11 cellular contexts compared by ENCODE assay signal in the genomic region with DNA sequence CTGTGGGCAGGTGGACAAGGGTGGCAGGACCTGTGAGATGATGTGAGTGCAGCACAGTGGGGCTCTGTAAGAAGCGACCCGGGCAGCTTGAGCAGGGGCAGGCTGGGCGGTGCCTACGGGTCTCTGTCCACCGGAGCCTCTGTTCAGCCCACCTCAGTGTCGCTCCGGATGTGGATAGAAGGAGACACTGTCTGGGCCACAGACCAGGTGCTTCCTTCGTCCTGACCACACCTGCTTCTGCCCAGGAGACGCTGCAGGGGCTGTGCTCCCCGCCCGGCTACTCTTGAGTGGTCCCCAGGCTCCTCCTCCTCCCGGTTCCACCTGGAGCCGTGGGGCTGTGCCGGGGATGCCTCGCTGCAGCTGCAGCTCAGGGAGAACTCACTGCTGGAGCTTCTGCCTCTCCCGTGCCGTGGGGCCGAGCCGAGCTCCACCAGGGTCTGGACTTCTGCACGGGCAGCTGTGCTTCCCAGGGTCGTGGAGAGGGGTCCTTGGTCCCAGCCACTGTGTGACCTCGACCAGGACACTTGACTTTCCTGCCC. TPM values are rescaled to one million over a fixed set of nuclear protein-coding genes. Genes with fewer than 3 reads are reported as not detected.
DNase-seq lines count a peak whose midpoint lies in the region; ATAC-seq lines count a peak whose summit lies in the region.
"Had no signal": no experiment of that assay in that cellular context is flagged by ENCODE, and none has a peak within 500 bp of the region (broad histone marks: within the 10 kb centered on the region; RNA-seq: fewer than 3 reads in every experiment).

No MANE protein-coding gene starts in this region.

- intact Hi-C loops in left cardiac atrium (cut with DNase I) = no loop called here

- H3K27ac Mint-ChIP-seq in stimulated activated naive CD8-positive, alpha-beta T cell treated with anti-CD3 and anti-CD28 coated beads, Interleukin-15, amount 100 ng/mL, for 72 hours = no peak overlapping the region
- H3K27ac Mint-ChIP-seq: activated T-helper 2 cell treated with anti-CD3 and anti-CD28 coated beads, Interferon-gamma antibody, Interleukin-2, Interleukin-4, amounts not matched to agents 10 μg/mL and 5 μg/mL and 100 μg/mL, durations not matched to agents 14 hours and 24 hours and 36 hours; stimulated activated naive CD8-positive, alpha-beta T cell treated with anti-CD3 and anti-CD28 coated beads, Interleukin-15, Interleukin-2, amounts not matched to agents 100 ng/mL and 50 ng/mL, for 24 hours; T-helper 1 cell treated with Interleukin-12 subunit alpha and Interleukin-12 subunit beta and Interleukin-4 antibody, amounts not matched to agents 30 μg/mL and 1 μg/mL, for 36 hours had no signal

- H3K4me3 Mint-ChIP-seq in stimulated activated naive CD8-positive, alpha-beta T cell treated with anti-CD3 and anti-CD28 coated beads, Interleukin-15, amount 100 ng/mL, for 72 hours = no peak overlapping the region
- H3K4me3 Mint-ChIP-seq: stimulated activated naive CD8-positive, alpha-beta T cell treated with anti-CD3 and anti-CD28 coated beads, Interleukin-15, Interleukin-2, amounts not matched to agents 100 ng/mL and 50 ng/mL, for 24 hours; T-helper 1 cell treated with Interleukin-12 subunit alpha and Interleukin-12 subunit beta and Interleukin-4 antibody, amounts not matched to agents 30 μg/mL and 1 μg/mL, for 36 hours had no signal

- H3K9me3 Mint-ChIP-seq in stimulated activated naive CD8-positive, alpha-beta T cell treated with anti-CD3 and anti-CD28 coated beads, Interleukin-15, amount 100 ng/mL, for 72 hours = no peaks in the 10 kb centered on the region
- H3K9me3 Mint-ChIP-seq: activated T-helper 2 cell treated with anti-CD3 and anti-CD28 coated beads, Interferon-gamma antibody, Interleukin-2, Interleukin-4, amounts not matched to agents 10 μg/mL and 5 μg/mL and 100 μg/mL, durations not matched to agents 14 hours and 24 hours and 36 hours; stimulated activated naive CD8-positive, alpha-beta T cell treated with anti-CD3 and anti-CD28 coated beads, Interleukin-15, Interleukin-2, amounts not matched to agents 100 ng/mL and 50 ng/mL, for 24 hours; T-helper 1 cell treated with Interleukin-12 subunit alpha and Interleukin-12 subunit beta and Interleukin-4 antibody, amounts not matched to agents 30 μg/mL and 1 μg/mL, for 36 hours had no signal

- H3K4me1 Mint-ChIP-seq in stimulated activated naive CD8-positive, alpha-beta T cell treated with anti-CD3 and anti-CD28 coated beads, Interleukin-15, amount 100 ng/mL, for 72 hours = peaks cover 27% of the 10 kb centered on the region

- H3K27me3 Mint-ChIP-seq in stimulated activated naive CD8-positive, alpha-beta T cell treated with anti-CD3 and anti-CD28 coated beads, Interleukin-15, amount 100 ng/mL, for 72 hours = peaks cover 58% of the 10 kb centered on the region

- DNase-seq in NCI-H1417 (lab: John Stamatoyannopoulos, UW) (peak; percentile 59 to 82 (median 82)), NCI-H1417 treated with DMSO at 0.1 percent for 48 hours (lab: John Stamatoyannopoulos, UW) (no peak), NCI-H510A treated with DMSO at 0.1 percent for 48 hours (lab: John Stamatoyannopoulos, UW) (peak; percentile 62), left cardiac atrium (no peak), glomerular visceral epithelial cell (ENCODE audit: extremely low spot score) (no peak), UCSD-AML1 (lab: John Stamatoyannopoulos, UW; ENCODE audit: unreplicated experiment) (no peak)
- no peak for DNase-seq in stimulated activated naive CD8-positive, alpha-beta T cell treated with anti-CD3 and anti-CD28 coated beads, Interleukin-15, amount 100 ng/mL, for 72 hours

- ATAC-seq in left cardiac atrium (peak; percentile 3 to 16), HG03457 (IDR thresholded peaks at IDR 0.05; ENCODE audit: unreplicated experiment) (no peak)
- ATAC-seq in stimulated activated naive CD8-positive, alpha-beta T cell treated with anti-CD3 and anti-CD28 coated beads, Interleukin-15, amount 100 ng/mL, for 72 hours = peak; percentile 16

RNA-seq across cellular contexts. Expression of a gene that starts 21.5 kb away (rescaled TPM):
- 10 to 100 TPM; 50.4 to 84.4 TPM for total RNA-seq in left cardiac atrium

Comparison
In these comparisons a context has a peak if more than half of its experiments do, and no peak if none do; other contexts are left out.
1. DNase-seq: peak in NCI-H1417 (3 of 3) and NCI-H510A treated with DMSO at 0.1 percent for 48 hours (single experiment); none in NCI-H1417 treated with DMSO at 0.1 percent for 48 hours (single experiment), left cardiac atrium (single experiment), stimulated activated naive CD8-positive, alpha-beta T cell treated with anti-CD3 and anti-CD28 coated beads, Interleukin-15, amount 100 ng/mL, for 72 hours (0 of 2), glomerular visceral epithelial cell (single experiment) and UCSD-AML1 (single experiment).